In the genomic region with DNA sequence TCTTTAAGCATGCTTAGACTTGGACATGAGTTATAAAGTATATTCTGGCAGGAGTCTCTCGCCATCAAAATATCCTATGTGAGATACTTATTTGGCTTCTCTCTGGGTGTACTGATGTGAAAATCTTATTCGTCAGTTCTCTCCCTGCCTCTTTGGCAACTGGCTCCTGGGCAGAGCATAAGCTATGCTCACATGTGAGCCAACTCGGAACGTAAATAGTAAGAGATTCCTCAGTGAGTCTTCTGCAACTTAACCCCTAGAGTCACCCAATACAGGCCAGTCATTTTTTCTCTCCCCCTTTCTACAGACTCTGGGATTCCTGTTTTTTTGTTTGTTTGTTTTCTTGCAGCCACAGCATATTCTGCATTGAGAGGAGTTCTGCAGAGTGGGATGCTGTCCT, we compare ENCODE assay signal across 1 cellular context.
TF ChIP-seq lines count a peak whose summit lies in the region.

No MANE protein-coding gene starts in this region.

TF ChIP-seq in IMR-90, 13 proteins besides CTCF, POLR2A, EP300 and RAD21 (continued from another document):
- TF ChIP-seq MAFK (IDR thresholded peaks at IDR 0.05; ENCODE audit: low read depth, low read length) = no peak
- TF ChIP-seq FOS (IDR thresholded peaks at IDR 0.05; ENCODE audit: low read depth, low read length) = no peak
- no peak for TF ChIP-seq MXI1 (IDR thresholded peaks at IDR 0.05; ENCODE audit: borderline replicate concordance, low read depth, low read length)
- TF ChIP-seq SMC3 (IDR thresholded peaks at IDR 0.05; ENCODE audit: low read depth, low read length) = no peak
- no peak for TF ChIP-seq CEBPB (IDR thresholded peaks at IDR 0.05; ENCODE audit: low read depth, low read length)
- TF ChIP-seq RFX5 (IDR thresholded peaks at IDR 0.05; ENCODE audit: low read depth, low read length) = no peak
- TF ChIP-seq NFE2L2 (IDR thresholded peaks at IDR 0.05; ENCODE audit: low read depth, low read length) = no peak
- no peak for TF ChIP-seq RCOR1 (IDR thresholded peaks at IDR 0.05; ENCODE audit: insufficient replicate concordance, low read length)
